1 cellular context compared by ENCODE assay signal in genomic region chr18:44590976-44591375, GRCh38.
TF ChIP-seq lines count a peak whose summit lies in the region.

No MANE protein-coding gene starts in this region.

TF ChIP-seq in SK-N-SH, 30 proteins besides CTCF, POLR2A, EP300 and RAD21 (continued from another document):
- no peak for TF ChIP-seq REST (IDR thresholded peaks at IDR 0.05; ENCODE audit: low read depth, low read length)
- TF ChIP-seq TCF12 (IDR thresholded peaks at IDR 0.05) = no peak
- TF ChIP-seq JUND (IDR thresholded peaks at IDR 0.05) = no peak
- no peak for TF ChIP-seq FOXM1 (IDR thresholded peaks at IDR 0.05; ENCODE audit: low read depth)
- no peak for TF ChIP-seq FOXJ3 (CRISPR knock-in tag; IDR thresholded peaks at IDR 0.05)
- no peak for TF ChIP-seq EZH2phosphoT487 (IDR thresholded peaks at IDR 0.05; ENCODE audit: borderline replicate concordance, low read depth)
- TF ChIP-seq ZBTB33 (IDR thresholded peaks at IDR 0.05; ENCODE audit: borderline replicate concordance, low read depth) = no peak
- no peak for TF ChIP-seq YY1 (IDR thresholded peaks at IDR 0.05; ENCODE audit: low read depth)
- no peak for TF ChIP-seq ELF1 (IDR thresholded peaks at IDR 0.05)
- TF ChIP-seq RXRA (IDR thresholded peaks at IDR 0.05; ENCODE audit: borderline replicate concordance, low read depth) = no peak
- TF ChIP-seq TEAD4 (IDR thresholded peaks at IDR 0.05; ENCODE audit: borderline replicate concordance, insufficient read depth) = no peak
- no peak for TF ChIP-seq MEF2A (IDR thresholded peaks at IDR 0.05; ENCODE audit: borderline replicate concordance, low read depth)
- no peak for TF ChIP-seq RFX5 (IDR thresholded peaks at IDR 0.05; ENCODE audit: low read length)
- TF ChIP-seq USF2 (IDR thresholded peaks at IDR 0.05; ENCODE audit: borderline replicate concordance, low read depth, low read length) = no peak
- TF ChIP-seq CHD2 (IDR thresholded peaks at IDR 0.05; ENCODE audit: low read length, partially characterized antibody) = no peak
TF ChIP-seq in SK-N-SH: peak in this region for 0.
